ENCODE assay signal across 30 cellular contexts in the genomic region with DNA sequence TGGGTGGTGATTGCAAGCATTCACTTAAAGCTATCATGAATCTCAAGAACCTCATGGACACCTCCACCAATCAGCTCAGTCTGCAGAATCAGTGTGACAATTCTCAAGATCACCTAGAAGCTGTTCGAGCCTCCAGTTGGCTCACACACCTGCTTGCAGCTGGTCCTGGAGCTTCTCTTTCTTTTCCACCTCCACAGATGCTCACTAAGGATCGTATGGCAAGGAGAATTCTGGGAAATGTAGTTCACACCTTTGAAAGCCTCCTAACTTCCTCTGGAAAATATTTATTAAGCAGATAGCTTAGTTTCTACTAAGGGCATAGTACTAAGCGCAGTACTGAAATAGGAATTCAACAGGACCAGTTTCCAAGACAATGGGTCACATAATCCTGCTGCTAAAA. TPM values are rescaled to one million over a fixed set of nuclear protein-coding genes. Genes with fewer than 3 reads are reported as not detected.
"Had no signal": no experiment of that assay in that cellular context is flagged by ENCODE, and none has a peak within 500 bp of the region (broad histone marks: within the 10 kb centered on the region; RNA-seq: fewer than 3 reads in every experiment).

No MANE protein-coding gene starts in this region.

- H3K27ac Mint-ChIP-seq: activated CD4-positive, alpha-beta memory T cell treated with anti-CD3 and anti-CD28 coated beads for 36 hours; activated CD4-positive, alpha-beta T cell treated with anti-CD3 and anti-CD28 coated beads, Interleukin-2, amount 10 ng/mL, durations not matched to agents 7 days and 5 days; activated naive CD4-positive, alpha-beta T cell treated with anti-CD3 and anti-CD28 coated beads, Interleukin-2, amount 50 U/mL, for 72 hours; activated naive CD8-positive, alpha-beta T cell treated with anti-CD3 and anti-CD28 coated beads, Interleukin-2, amount 50 U/mL, for 24 hours; T-helper 17 cell had no signal

- ATAC-seq: activated naive CD4-positive, alpha-beta T cell treated with anti-CD3 and anti-CD28 coated beads, Interleukin-2, amount 50 U/mL, for 72 hours; activated naive CD8-positive, alpha-beta T cell treated with anti-CD3 and anti-CD28 coated beads, Interleukin-2, amount 50 U/mL, for 24 hours; activated T-cell treated with anti-CD3 and anti-CD28 coated beads, Interleukin-2, amount 50 U/mL, for 4 hours; body of pancreas; PC-3; T-helper 17 cell had no signal

- H3K27me3 ChIP-seq: ascending aorta, body of pancreas, MG63 had no signal

- H3K27me3 Mint-ChIP-seq: activated CD4-positive, alpha-beta memory T cell treated with anti-CD3 and anti-CD28 coated beads for 36 hours; activated CD4-positive, alpha-beta T cell treated with anti-CD3 and anti-CD28 coated beads, Interleukin-2, amount 10 ng/mL, durations not matched to agents 7 days and 5 days; T-helper 17 cell had no signal

- H3K36me3 ChIP-seq: ascending aorta, MG63 had no signal

- H3K4me1 ChIP-seq: ascending aorta, body of pancreas had no signal

- H3K27ac ChIP-seq: ascending aorta, body of pancreas had no signal

- DNase-seq: activated CD4-positive, alpha-beta memory T cell treated with anti-CD3 and anti-CD28 coated beads for 36 hours; activated CD4-positive, alpha-beta T cell treated with anti-CD3 and anti-CD28 coated beads, Interleukin-2, amount 10 ng/mL, durations not matched to agents 7 days and 5 days; activated CD4-positive, CD25-positive, alpha-beta regulatory T cell; activated CD8-positive, alpha-beta memory T cell treated with anti-CD3 and anti-CD28 coated beads for 24 hours; activated effector memory CD4-positive, alpha-beta T cell treated with anti-CD3 and anti-CD28 coated beads, Interleukin-2, amount 50 U/mL, for 16 hours; activated naive CD4-positive, alpha-beta T cell treated with Interleukin-2 at 50 U/mL for 16 hours; activated naive CD8-positive, alpha-beta T cell treated with anti-CD3 and anti-CD28 coated beads, Interleukin-2, amount 50 U/mL, for 24 hours; activated T-cell treated with anti-CD3 and anti-CD28 coated beads, Interleukin-2, amount 50 U/mL, for 4 hours; amniotic stem cell; body of pancreas; central memory CD4-positive, alpha-beta T cell; KG1; MG63; MV-4-11; NCI-H1092 treated with DMSO at 0.1 percent for 48 hours; NCI-H1417 treated with DMSO at 0.1 percent for 48 hours; NCI-H1694; NCI-H2029; NCI-H2107; NCI-H2171 treated with DMSO at 0.1 percent for 48 hours; NCI-H226; NCI-H526; PC-3; SHP77 treated with DMSO at 0.1 percent for 48 hours; T-helper 17 cell; T-helper 9 cell had no signal

- H3K36me3 Mint-ChIP-seq: activated CD4-positive, alpha-beta memory T cell treated with anti-CD3 and anti-CD28 coated beads for 36 hours; activated naive CD4-positive, alpha-beta T cell treated with anti-CD3 and anti-CD28 coated beads, Interleukin-2, amount 50 U/mL, for 72 hours had no signal

- H3K9me3 ChIP-seq: ascending aorta, body of pancreas, MG63 had no signal

- H3K4me3 Mint-ChIP-seq: activated CD4-positive, alpha-beta memory T cell treated with anti-CD3 and anti-CD28 coated beads for 36 hours; activated CD4-positive, alpha-beta T cell treated with anti-CD3 and anti-CD28 coated beads, Interleukin-2, amount 10 ng/mL, durations not matched to agents 7 days and 5 days; activated naive CD8-positive, alpha-beta T cell treated with anti-CD3 and anti-CD28 coated beads, Interleukin-2, amount 50 U/mL, for 24 hours; activated T-cell treated with anti-CD3 and anti-CD28 coated beads, Interleukin-2, amount 50 U/mL, for 4 hours; T-helper 17 cell had no signal

- H3K9me3 Mint-ChIP-seq: activated CD4-positive, alpha-beta memory T cell treated with anti-CD3 and anti-CD28 coated beads for 36 hours; activated CD4-positive, alpha-beta T cell treated with anti-CD3 and anti-CD28 coated beads, Interleukin-2, amount 10 ng/mL, durations not matched to agents 7 days and 5 days; activated naive CD8-positive, alpha-beta T cell treated with anti-CD3 and anti-CD28 coated beads, Interleukin-2, amount 50 U/mL, for 24 hours; activated T-cell treated with anti-CD3 and anti-CD28 coated beads, Interleukin-2, amount 50 U/mL, for 4 hours had no signal

- H3K4me3 ChIP-seq: ascending aorta, body of pancreas, MG63 had no signal

- H3K4me1 Mint-ChIP-seq: activated CD4-positive, alpha-beta T cell treated with anti-CD3 and anti-CD28 coated beads, Interleukin-2, amount 10 ng/mL, durations not matched to agents 7 days and 5 days had no signal

RNA-seq across cellular contexts. Expression of a gene that starts 26.2 kb away (rescaled TPM):
- total RNA-seq: activated CD4-positive, alpha-beta memory T cell treated with anti-CD3 and anti-CD28 coated beads for 36 hours; activated CD4-positive, alpha-beta T cell treated with anti-CD3 and anti-CD28 coated beads, Interleukin-2, amount 10 ng/mL, durations not matched to agents 7 days and 5 days; activated naive CD4-positive, alpha-beta T cell treated with anti-CD3 and anti-CD28 coated beads, Interleukin-2, amount 50 U/mL, for 72 hours; activated T-cell treated with anti-CD3 and anti-CD28 coated beads, Interleukin-2, amount 50 U/mL, for 4 hours; ascending aorta; body of pancreas; bronchial epithelial cell; NCI-H460; PC-3; T-helper 17 cell had no signal
